Comparison of ENCODE assay signal across 8 cellular contexts in genomic region chr1:193199940-193200339, GRCh38. TPM values are rescaled to one million over a fixed set of nuclear protein-coding genes. Genes with fewer than 3 reads are reported as not detected.
"Had no signal": no experiment of that assay in that cellular context is flagged by ENCODE, and none has a peak within 500 bp of the region (broad histone marks: within the 10 kb centered on the region; RNA-seq: fewer than 3 reads in every experiment).

No MANE protein-coding gene starts in this region.

- ATAC-seq: GM23338 had no signal

- H3K4me3 ChIP-seq: GM23338 had no signal

- H3K4me2 ChIP-seq: GM23338 had no signal

- H2AFZ ChIP-seq: GM23338 had no signal

- FAIRE-seq: H1, H54, HTR-8/SVneo had no signal

- DNase-seq: H9, HCEC 1CT, KG1 had no signal

RNA-seq across cellular contexts. Expression of gene B3GALT2, which starts 13.5 kb away (rescaled TPM):
- total RNA-seq: GM23338, H1, H9, HT-29 had no signal
- polyA plus RNA-seq: H1 had no signal
